8 cellular contexts compared by ENCODE assay signal in genomic region chr17:32144442-32144841, GRCh38. TPM values are rescaled to one million over a fixed set of nuclear protein-coding genes. Genes with fewer than 3 reads are reported as not detected.
A peak's percentile ranks its signal among the peaks of the same experiment; 100 is the strongest.
DNase-seq lines count a peak whose midpoint lies in the region; ATAC-seq, FAIRE-seq and TF ChIP-seq lines count a peak whose summit lies in the region.
"Not testable (repeated sequence)": the region's sequence is repeated elsewhere in the genome, so short reads cannot be mapped to it uniquely, and the experiment has no call there.

No MANE protein-coding gene starts in this region.

- H3K4me1 Mint-ChIP-seq in CD8-positive, alpha-beta memory T cell: peaks cover 34 to 52% (median 44%) of the 10 kb centered on the region in 3 donors
- H3K4me1 Mint-ChIP-seq in nephron progenitor cell: peaks cover 29% of the 10 kb centered on the region

- H3K4me2 ChIP-seq in A549: peak overlapping the region; percentile 90; the same call in 2 of the 3 replicates
- H3K4me2 ChIP-seq in OCI-LY7 (ENCODE audit: low read length): 0 out of 2 replicates have a peak overlapping the region, but pooled peaks have one; percentile 76
- H3K4me2 ChIP-seq in K562 (ENCODE audit: insufficient read depth, low read length): peak overlapping the region; percentile 58

- TF ChIP-seq RAD21 in A549 (conservative IDR thresholded peaks at IDR 0.05 in 1 of 2, IDR thresholded peaks at IDR 0.05 in 1 of 2); K562 (CRISPR knock-in tag; conservative IDR thresholded peaks at IDR 0.05 in 1 of 2, IDR thresholded peaks at IDR 0.05 in 1 of 2): not testable (repeated sequence)

- H3K27ac Mint-ChIP-seq in CD8-positive, alpha-beta memory T cell: peak overlapping the region in 1 of 8 donors; percentile 19
- not testable (repeated sequence) for H3K27ac Mint-ChIP-seq in nephron progenitor cell

- H3K9me1 ChIP-seq in K562 (ENCODE audit: control insufficient read depth, insufficient read depth, low read length): not testable (repeated sequence)

- CTCF ChIA-PET in A549 (lab: Yijun Ruan, JAX): interaction anchor here (1.3 to 1.4 kb wide), 2 partner anchors 9 to 17 kb away, joined by 3 read pairs; no protein-coding TSS in a partner anchor
- CTCF ChIA-PET in CD8-positive, alpha-beta memory T cell (lab: Charles Lee): interaction anchor here (0.7 kb wide), 1 partner anchor 48 kb away, joined by 3 read pairs; no protein-coding TSS in a partner anchor
- CTCF ChIA-PET in OCI-LY7 (lab: Charles Lee; ENCODE audit: unreplicated experiment); K562 (lab: Yijun Ruan, JAX; ENCODE audit: low intra/inter-chr PET ratio): not testable (repeated sequence)

- not testable (repeated sequence) for H3K9me3 ChIP-seq in A549; CD8-positive, alpha-beta memory T cell (ENCODE audit: low read length); OCI-LY7 (ENCODE audit: low read length); K562 (replicated peaks; ENCODE audit: control insufficient read depth, insufficient read depth, low read depth, low read length); left lung; upper lobe of left lung

- not testable (repeated sequence) for H4K20me1 ChIP-seq in OCI-LY7 (ENCODE audit: insufficient read depth, low read length); K562 (replicated peaks; ENCODE audit: control insufficient read depth, insufficient read depth, low read length)

- peak overlapping the region in 5 of 7 donors; percentile 9 to 98 (median 46) for H3K4me3 Mint-ChIP-seq in CD8-positive, alpha-beta memory T cell
- peak overlapping the region; percentile 99 for H3K4me3 Mint-ChIP-seq in nephron progenitor cell

- not testable (repeated sequence) for H3K9me2 ChIP-seq in OCI-LY7 (ENCODE audit: insufficient read depth, low read length)

- peaks cover 0 to 23% (median 0%) of the 10 kb centered on the region in 3 donors for H3K36me3 Mint-ChIP-seq in CD8-positive, alpha-beta memory T cell
- not testable (repeated sequence) for H3K36me3 Mint-ChIP-seq in nephron progenitor cell (ENCODE audit: low read depth)

- not testable (repeated sequence) for H3K36me3 ChIP-seq in CD8-positive, alpha-beta memory T cell (ENCODE audit: insufficient read depth, low read length); OCI-LY7 (ENCODE audit: insufficient read depth, low read length); upper lobe of left lung
- peaks cover 14% of the 10 kb centered on the region; the same call in 2 of the 3 replicates for H3K36me3 ChIP-seq in K562 (ENCODE audit: control insufficient read depth, insufficient read depth, low read length)
- H3K36me3 ChIP-seq in left lung: peaks cover 0 to 12% of the 10 kb centered on the region in 2 donors

- not testable (repeated sequence) for DNase-seq in A549 (ENCODE audit: low read depth in 1 of 2, low spot score in 1 of 2); CD8-positive, alpha-beta memory T cell; OCI-LY7 (ENCODE audit: low spot score); K562 (ENCODE audit: extremely low read depth in 1 of 4, low spot score in 3 of 4); left lung; nephron progenitor cell; upper lobe of left lung
- DNase-seq in activated CD8-positive, alpha-beta memory T cell treated with anti-CD3 and anti-CD28 coated beads for 24 hours: peak; percentile 32

- 100% methylated on average over 2 of the region's 2 CpGs for WGBS in A549 (ENCODE audit: missing lambda C conversion rate)
- WGBS in K562 (ENCODE audit: insufficient coverage, low coverage, missing lambda C conversion rate): 93% methylated on average over 2 of the region's 2 CpGs
- 96 to 100% methylated on average over 2 of the region's 2 CpGs for WGBS in upper lobe of left lung, 2 donors

- intact Hi-C loops in OCI-LY7 (cut with micrococcal nuclease; ENCODE audit: unreplicated experiment); left lung (cut with DNase I): not testable (repeated sequence)
- intact Hi-C loops in K562 (cut with micrococcal nuclease): loop anchor here (5.0 kb wide), 1 partner anchor 38 kb away; no protein-coding TSS in a partner anchor

- not testable (repeated sequence) for H2AFZ ChIP-seq in OCI-LY7 (ENCODE audit: low read length); K562 (ENCODE audit: low read depth, low read length)

- not testable (repeated sequence) for H3K27me3 Mint-ChIP-seq in CD8-positive, alpha-beta memory T cell; nephron progenitor cell (ENCODE audit: low read depth, poor library complexity)

- H3K79me2 ChIP-seq in OCI-LY7 (ENCODE audit: insufficient read depth, low read depth, low read length) (peaks cover 34% of the 10 kb centered on the region), K562 (ENCODE audit: control insufficient read depth, insufficient read depth, low read length) (peaks cover 71% of the 10 kb centered on the region)

- not testable (repeated sequence) for H3K9me3 Mint-ChIP-seq in CD8-positive, alpha-beta memory T cell; nephron progenitor cell

- TF ChIP-seq CTCF in A549 (IDR thresholded peaks at IDR 0.05); OCI-LY7 (conservative IDR thresholded peaks at IDR 0.05; ENCODE audit: low read length); K562 (IDR thresholded peaks at IDR 0.05 in 2 of 3, conservative IDR thresholded peaks at IDR 0.05 in 1 of 3; ENCODE audit: insufficient read depth in 2 of 3, low read depth in 1 of 3, low read length in 3 of 3); left lung (IDR thresholded peaks at IDR 0.05); nephron progenitor cell (IDR thresholded peaks at IDR 0.05); upper lobe of left lung (IDR thresholded peaks at IDR 0.05): not testable (repeated sequence)

- H3K4me1 ChIP-seq in A549 (peaks cover 16% of the 10 kb centered on the region), OCI-LY7 (ENCODE audit: insufficient read depth, low read length, poor library complexity, severe bottlenecking) (peaks cover 21% of the 10 kb centered on the region), K562 (replicated peaks in 1 of 2; ENCODE audit: control insufficient read depth in 2 of 2, insufficient read depth in 2 of 2, low read length in 2 of 2) (peaks cover 8 to 12% of the 10 kb centered on the region in 2 experiments; a peak in 4 of 5 replicates), left lung (peaks cover 6 to 63% of the 10 kb centered on the region in 2 donors), upper lobe of left lung (peaks cover 26 to 61% (median 35%) of the 10 kb centered on the region in 4 donors)
- H3K4me1 ChIP-seq in CD8-positive, alpha-beta memory T cell (ENCODE audit: insufficient read depth, low read length): peaks cover 29% of the 10 kb centered on the region

- FAIRE-seq in A549 (lab: Jason Lieb, UNC); K562 (lab: Jason Lieb, UNC): not testable (repeated sequence)

- TF ChIP-seq POLR2A in A549 (IDR thresholded peaks at IDR 0.05; ENCODE audit: low read length); K562 (conservative IDR thresholded peaks at IDR 0.05); upper lobe of left lung (IDR thresholded peaks at IDR 0.05): not testable (repeated sequence)

- in situ Hi-C loops in K562 (cut with MboI): not testable (repeated sequence)

- BruUV-seq in OCI-LY7 (replicated peaks; lab: Mats Ljungman, UMichigan); K562 (replicated peaks; lab: Mats Ljungman, UMichigan): not testable (repeated sequence)

- POLR2A ChIA-PET in A549 (lab: Yijun Ruan, JAX); CD8-positive, alpha-beta memory T cell (lab: Charles Lee); OCI-LY7 (lab: Charles Lee): not testable (repeated sequence)
- POLR2A ChIA-PET in K562 (lab: Yijun Ruan, JAX): interaction anchor here (1.1 kb wide), 1 partner anchor 9 kb away, joined by 3 read pairs; no protein-coding TSS in a partner anchor

- H3K27me3 ChIP-seq in CD8-positive, alpha-beta memory T cell (ENCODE audit: insufficient read depth, low read length, poor library complexity, severe bottlenecking); K562 (ENCODE audit: control insufficient read depth in 2 of 2, insufficient read depth in 2 of 2, low read length in 2 of 2); left lung; upper lobe of left lung: not testable (repeated sequence)

- not testable (repeated sequence) for ATAC-seq in A549; K562; left lung; upper lobe of left lung (ENCODE audit: low FRiP score in 2 of 2)

- H3K9ac ChIP-seq in K562 (ENCODE audit: insufficient read depth in 1 of 2, low read depth in 2 of 2, low read length in 2 of 2): peak overlapping the region in 1 of 2 experiments; percentile 88; a peak in 2 of 4 replicates

- H3K4me3 ChIP-seq in A549; CD8-positive, alpha-beta memory T cell (ENCODE audit: low read length); OCI-LY7 (ENCODE audit: low read depth, low read length, poor library complexity, severe bottlenecking); K562: not testable (repeated sequence)
- H3K4me3 ChIP-seq in left lung: peak overlapping the region in 1 of 2 donors; percentile 83
- H3K4me3 ChIP-seq in upper lobe of left lung: peak overlapping the region in 2 of 4 donors; percentile 96 to 99

- not testable (repeated sequence) for TF ChIP-seq EP300 in A549 (IDR thresholded peaks at IDR 0.05); K562 (IDR thresholded peaks at IDR 0.05; ENCODE audit: low read length); upper lobe of left lung (IDR thresholded peaks at IDR 0.05)

- H3K27ac ChIP-seq in A549; CD8-positive, alpha-beta memory T cell (ENCODE audit: low read depth, low read length); OCI-LY7 (ENCODE audit: low read depth, low read length, poor library complexity, severe bottlenecking); K562 (ENCODE audit: extremely low read depth, low read depth, low read length): not testable (repeated sequence)
- peak overlapping the region; percentile 96 to 97 for H3K27ac ChIP-seq in left lung
- peak overlapping the region; percentile 91 to 97 (median 94) for H3K27ac ChIP-seq in upper lobe of left lung

RNA-seq across cellular contexts. Expression of gene RHOT1, which starts 2.1 kb away (rescaled TPM):
- polyA plus RNA-seq in A549 (2011; rRNA removed): 83.2 and 109 TPM in 2 replicates
- 24.0 and 26.8 TPM in 2 replicates for polyA plus RNA-seq in A549 (2012; cell fraction: cytosol; rRNA removed)
- polyA plus RNA-seq in A549 (2012; cell fraction: nucleus; rRNA removed): 9.2 and 13.4 TPM in 2 replicates
- 25.8 to 27.6 TPM (median 26.6 TPM) in 3 replicates for polyA plus RNA-seq in A549 (2017; fragmentation: RNase III; extraction: RNeasy Plus Mini Kit Qiagen cat#74134 plus additional on column Dnase treatment)
- 30.4 and 39.2 TPM in 2 replicates for polyA minus RNA-seq in A549 (2011; rRNA and poly(A)+ RNA removed)
- total RNA-seq in CD8-positive, alpha-beta memory T cell: 10 to 100 TPM; 20.6 to 22.5 TPM
- 31.2 TPM for polyA plus RNA-seq in CD8-positive, alpha-beta memory T cell
- 19.4 and 23.9 TPM in 2 replicates for total RNA-seq in OCI-LY7 (2014; rRNA removed; shearing (Covaris generic))
- 24.2 and 25.7 TPM in 2 replicates for total RNA-seq in OCI-LY7 (2022)
- 23.7 and 108 TPM in 2 replicates for total RNA-seq in K562 (2011; cell fraction: chromatin; rRNA removed; ENCODE audit: low replicate concordance)
- 13.2 and 19.5 TPM in 2 replicates for total RNA-seq in K562 (2011; cell fraction: nucleolus; rRNA removed)
- total RNA-seq in K562 (2011; cell fraction: nucleoplasm; rRNA removed): 39.4 and 61.3 TPM in 2 replicates
- total RNA-seq in K562 (2014; rRNA removed): 25.1 and 33.3 TPM in 2 replicates
- total RNA-seq in K562 (2014; rRNA removed; fragmentation: Illumina TruSeq; extraction: Trizol): 52.9 and 55.3 TPM in 2 replicates
- total RNA-seq in K562 (2015; rRNA removed; fragmentation: Illumina TruSeq; extraction: Trizol): 39.9 and 50.5 TPM in 2 replicates
- 30.8 and 33.9 TPM in 2 replicates for total RNA-seq in K562 (2021)
- polyA plus RNA-seq in K562 (2011; rRNA removed): 67.5 and 101 TPM in 2 replicates
- 29.2 and 43.3 TPM in 2 replicates for polyA plus RNA-seq in K562 (2011; cell fraction: cytosol; rRNA removed)
- polyA plus RNA-seq in K562 (2011; cell fraction: nucleus; rRNA removed): 22.7 and 29.3 TPM in 2 replicates
- 28.2 and 47.4 TPM in 2 replicates for polyA plus RNA-seq in K562 (2012)
- 47.5 and 72.5 TPM in 2 replicates for polyA plus RNA-seq in K562 (2014; fragmentation: Illumina TruSeq; extraction: Trizol)
- polyA plus RNA-seq in K562 (2014; fragmentation: Nextera tagmentation; extraction: Ambion mirVana): 10 to 100 TPM; 23.0 to 30.5 TPM
- polyA plus RNA-seq in K562 (2014; rRNA removed): 32.2 and 41.2 TPM in 2 replicates
- polyA minus RNA-seq in K562 (2011; rRNA and poly(A)+ RNA removed): 85.8 and 104 TPM in 2 replicates
- polyA minus RNA-seq in K562 (2011; cell fraction: cytosol; rRNA and poly(A)+ RNA removed): 20.7 and 44.3 TPM in 2 replicates
- 29.1 and 38.3 TPM in 2 replicates for polyA minus RNA-seq in K562 (2011; cell fraction: nucleus; rRNA and poly(A)+ RNA removed)
- total RNA-seq in left lung: 10 to 100 TPM; 37.9 to 40.8 TPM
- 100 to 1,000 TPM in 1 of 6 donors, 10 to 100 TPM in 5; 37.2 to 110 (median 52.2) TPM for total RNA-seq in upper lobe of left lung
